Comparison of ENCODE assay signal across 8 cellular contexts in the genomic region with DNA sequence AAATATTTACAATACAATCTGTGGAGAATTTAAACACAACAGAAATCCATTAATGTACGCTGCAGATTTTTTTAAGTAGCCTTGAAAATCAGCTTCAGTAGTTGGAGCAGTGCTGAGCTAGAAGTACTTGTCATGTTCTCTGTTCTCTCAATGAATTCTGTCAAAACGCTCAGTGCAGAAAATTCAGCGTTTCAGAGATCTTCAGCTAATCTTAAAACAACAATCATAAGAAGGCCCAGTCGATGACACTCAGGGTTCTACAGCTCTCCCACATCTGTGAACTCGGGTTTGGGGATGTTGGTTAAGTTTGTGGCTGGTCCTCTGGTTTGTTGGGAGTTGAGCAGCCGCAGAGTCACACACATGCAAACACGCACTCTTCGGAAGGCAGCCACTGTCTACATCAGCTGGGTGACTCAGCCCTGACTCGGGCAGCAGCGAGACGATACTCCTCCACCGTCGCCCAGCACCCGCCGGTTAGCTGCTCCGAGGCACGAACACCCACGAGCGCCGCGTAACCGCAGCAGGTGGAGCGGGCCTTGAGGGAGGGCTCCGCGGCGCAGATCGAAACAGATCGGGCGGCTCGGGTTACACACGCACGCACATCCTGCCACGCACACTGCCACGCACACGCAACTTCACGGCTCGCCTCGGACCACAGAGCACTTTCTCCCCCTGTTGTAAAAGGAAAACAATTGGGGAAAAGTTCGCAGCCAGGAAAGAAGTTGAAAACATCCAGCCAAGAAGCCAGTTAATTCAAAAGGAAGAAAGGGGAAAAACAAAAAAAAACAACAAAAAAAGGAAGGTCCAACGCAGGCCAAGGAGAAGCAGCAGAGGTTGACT.
DNase-seq lines count a peak whose midpoint lies in the region; ATAC-seq and TF ChIP-seq lines count a peak whose summit lies in the region.

No MANE protein-coding gene starts in this region.

- peaks cover 16% of the 10 kb centered on the region for H3K36me3 Mint-ChIP-seq in activated B cell treated with CpG ODN at 0.5 μM for 24 hours (ENCODE audit: low read depth)

- peak overlapping the region; percentile 61 to 94 for H3K4me3 ChIP-seq in cardiac fibroblast (replicated peaks in 1 of 2; ENCODE audit: low read depth in 2 of 2, low read length in 2 of 2)
- peak overlapping the region; percentile 94 for H3K4me3 ChIP-seq in kidney epithelial cell (ENCODE audit: low read depth, low read length)

- no peaks in the 10 kb centered on the region for H3K27me3 ChIP-seq in kidney epithelial cell (ENCODE audit: control insufficient read depth, insufficient read depth, low read length)

- POLR2A ChIA-PET in activated B cell treated with CpG ODN at 0.5 μM for 24 hours (lab: Charles Lee), result interaction anchor here (0.6 to 7.3 kb wide), 41 partner anchors 8 to 1172 kb away, joined by 3 to 290 read pairs (median 7); partner anchors contain the start of genes RUNX1 and SETD4

- peaks cover 61% of the 10 kb centered on the region for H3K4me1 Mint-ChIP-seq in activated B cell treated with CpG ODN at 0.5 μM for 24 hours

- CTCF ChIA-PET in activated B cell treated with CpG ODN at 0.5 μM for 24 hours (lab: Charles Lee), result interaction anchor here (0.6 to 4.7 kb wide), 12 partner anchors 13 to 1221 kb away, joined by 3 to 66 read pairs (median 4); no protein-coding TSS in a partner anchor

- H3K27me3 Mint-ChIP-seq in activated B cell treated with CpG ODN at 0.5 μM for 24 hours, result peaks cover 1% of the 10 kb centered on the region

- H3K27ac Mint-ChIP-seq in activated B cell treated with CpG ODN at 0.5 μM for 24 hours, result peak overlapping the region; percentile 99

- intact Hi-C loops in activated B cell treated with CpG ODN at 0.5 μM for 24 hours (cut with micrococcal nuclease), result loop anchor here (1.0 to 10.0 kb wide), 15 partner anchors 22 to 1177 kb away; partner anchors contain the start of gene SETD4

- in situ Hi-C loops in Caki2 (cut with HindIII; ENCODE audit: low pct_unique_long_range_greater_than_20kb, low sequenced_read_pairs), result no loop called here

- no peaks in the 10 kb centered on the region for H3K9me3 Mint-ChIP-seq in activated B cell treated with CpG ODN at 0.5 μM for 24 hours

- DNase-seq in Caki2 (ENCODE audit: low read depth) (peak; percentile 85), H4 (ENCODE audit: low spot score) (peak; percentile 91), NCI-H1105 treated with DMSO at 0.1 percent for 48 hours (lab: John Stamatoyannopoulos, UW) (peak; percentile 43), activated B cell treated with CpG ODN at 0.5 μM for 24 hours (peak; percentile 84), cardiac fibroblast (ENCODE audit: low read depth in 2 of 2) (peak; percentile 88 to 97), kidney epithelial cell (ENCODE audit: low read depth) (peak; percentile 76), globus pallidus (ENCODE audit: low spot score) (no peak)
- DNase-seq in stimulated activated CD4-positive, alpha-beta T cell treated with anti-CD3 and anti-CD28 coated beads, Interleukin-15, amount 100 ng/mL, for 48 hours (ENCODE audit: low read depth in 2 of 2), result peak; percentile 90

- H3K4me3 Mint-ChIP-seq in activated B cell treated with CpG ODN at 0.5 μM for 24 hours, result peak overlapping the region; percentile 91

- TF ChIP-seq CTCF in activated B cell treated with CpG ODN at 0.5 μM for 24 hours (IDR thresholded peaks at IDR 0.05) (no peak), cardiac fibroblast (IDR thresholded peaks at IDR 0.05; ENCODE audit: low read depth, low read length) (no peak), kidney epithelial cell (IDR thresholded peaks at IDR 0.05; ENCODE audit: insufficient read depth, low read length, poor library complexity, severe bottlenecking) (no peak)

- H3K36me3 ChIP-seq in kidney epithelial cell (ENCODE audit: control insufficient read depth, insufficient read depth, low read length), result no peaks in the 10 kb centered on the region

- peak; percentile 62 for ATAC-seq in activated B cell treated with CpG ODN at 0.5 μM for 24 hours (ENCODE audit: low read depth)
